ENCODE assay signal across 11 cellular contexts in the genomic region with DNA sequence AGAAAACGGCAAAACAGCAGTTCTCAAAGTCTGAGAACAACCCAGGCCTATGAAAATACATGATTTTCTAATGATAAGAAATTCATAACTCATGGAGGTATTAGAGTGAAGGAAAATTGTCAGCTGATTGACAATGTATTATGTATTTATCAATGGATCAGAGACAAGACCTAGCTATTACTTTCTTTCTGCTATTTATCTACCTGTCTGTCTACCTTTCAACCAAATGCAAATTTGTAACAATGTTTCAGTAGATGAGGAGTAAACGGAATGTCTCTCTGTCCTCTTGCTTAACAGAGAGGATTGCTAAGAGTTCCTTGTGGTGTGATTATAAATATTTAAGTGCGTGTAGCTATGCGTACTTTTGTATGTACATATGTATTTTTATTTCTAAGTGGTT.
"Had no signal": no experiment of that assay in that cellular context is flagged by ENCODE, and none has a peak within 500 bp of the region (broad histone marks: within the 10 kb centered on the region; RNA-seq: fewer than 3 reads in every experiment).

No MANE protein-coding gene starts in this region.

- H3K36me3 Mint-ChIP-seq: IgD-negative memory B cell had no signal

- H2AFZ ChIP-seq: GM23248 had no signal

- H3K27ac ChIP-seq: GM23248, HL-60, KMS-11 had no signal

- ATAC-seq: HCT116, HepG2 had no signal

- H3K4me2 ChIP-seq: KMS-11 had no signal

- H3K27me3 Mint-ChIP-seq: IgD-negative memory B cell had no signal

- H3K4me3 ChIP-seq: GM23248, HAP-1 had no signal

- H3K9ac ChIP-seq: GM23248, KMS-11 had no signal

- H3K9me3 ChIP-seq: HAP-1 had no signal

- DNase-seq: GM23248, GOT3, H7, HFFc6, KBM-7 had no signal

- H3K36me3 ChIP-seq: HAP-1 had no signal

- H3K4me3 Mint-ChIP-seq: HFFc6, IgD-negative memory B cell had no signal

- H3K27ac Mint-ChIP-seq: HFFc6, IgD-negative memory B cell had no signal
